Comparison of ENCODE assay signal across 19 cellular contexts in the genomic region with DNA sequence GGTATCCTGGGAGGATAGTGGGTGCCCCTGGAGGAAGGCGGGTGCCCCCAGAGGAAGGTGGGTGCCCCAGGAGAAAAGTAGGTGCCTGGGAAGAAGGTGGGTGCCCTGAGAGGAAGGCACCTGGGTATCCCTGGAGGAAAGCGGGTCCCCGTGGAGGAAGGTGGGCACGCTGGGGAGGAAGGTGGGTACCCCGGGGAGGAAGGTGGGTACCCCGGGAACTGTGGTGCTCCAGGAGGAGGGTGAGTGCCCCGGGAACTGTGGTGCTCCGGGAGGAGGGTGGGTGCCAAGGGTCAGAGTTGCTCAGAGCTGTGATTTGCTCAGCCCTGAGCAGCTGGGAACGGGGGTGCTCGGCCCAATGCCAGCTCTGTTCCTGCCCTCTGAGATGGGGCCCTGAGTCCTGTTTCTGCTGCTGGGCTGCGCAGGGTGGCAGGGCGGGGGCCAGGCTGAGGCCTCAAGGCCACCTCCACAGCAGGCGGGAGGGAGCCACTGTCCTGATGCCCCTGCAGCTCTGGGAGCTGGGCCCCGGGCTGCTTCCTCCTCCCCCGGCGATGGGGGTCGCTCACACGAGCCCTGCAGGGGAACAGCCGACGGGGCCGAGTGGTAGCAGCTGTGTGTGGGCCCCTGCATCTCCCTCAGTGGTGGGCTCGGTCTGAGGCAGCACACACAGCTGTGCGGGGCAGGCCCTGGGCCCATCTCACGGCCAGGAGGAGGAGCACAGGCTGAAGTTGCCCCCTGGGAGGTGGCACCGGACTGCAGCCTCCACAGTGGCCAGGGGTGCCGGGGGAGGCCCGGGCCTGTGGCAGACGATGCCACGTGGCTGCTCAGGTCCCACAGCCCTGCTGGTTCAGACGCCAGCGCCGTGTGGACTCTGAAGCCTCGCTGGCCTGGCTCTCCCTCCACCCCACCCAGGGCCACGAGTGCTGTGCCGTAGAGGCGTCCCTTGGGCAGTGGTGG. TPM values are rescaled to one million over a fixed set of nuclear protein-coding genes. Genes with fewer than 3 reads are reported as not detected.
DNase-seq lines count a peak whose midpoint lies in the region; ATAC-seq, FAIRE-seq and TF ChIP-seq lines count a peak whose summit lies in the region.
"Had no signal": no experiment of that assay in that cellular context is flagged by ENCODE, and none has a peak within 500 bp of the region (broad histone marks: within the 10 kb centered on the region; RNA-seq: fewer than 3 reads in every experiment).

No MANE protein-coding gene starts in this region.

- TF ChIP-seq POLR2A in K562 (conservative IDR thresholded peaks at IDR 0.05): no peak
- TF ChIP-seq POLR2A in H54 (IDR thresholded peaks at IDR 0.05; ENCODE audit: low read depth, low read length): no peak

- no peak overlapping the region for H3K27ac ChIP-seq in left ventricle myocardium inferior (replicated peaks)
- H3K27ac ChIP-seq in K562 (ENCODE audit: extremely low read depth, low read depth, low read length): no peak overlapping the region
- H3K27ac ChIP-seq in neuronal stem cell (replicated peaks; ENCODE audit: low read length): no peak overlapping the region

- peak overlapping the region; percentile 19 for H2BK15ac ChIP-seq in neuronal stem cell (ENCODE audit: low read length)

- no peaks in the 10 kb centered on the region for H3K79me1 ChIP-seq in neuronal stem cell (ENCODE audit: low read depth, low read length)

- peak overlapping the region; percentile 94 for H2AK5ac ChIP-seq in neuronal stem cell (ENCODE audit: low read depth, low read length)

- H3K4me3 ChIP-seq in left ventricle myocardium inferior (no peak overlapping the region), K562 (no peak overlapping the region), neuronal stem cell (ENCODE audit: low read length in 2 of 2) (no peak overlapping the region)

- TF ChIP-seq CTCF in left ventricle myocardium inferior (IDR thresholded peaks at IDR 0.05; ENCODE audit: borderline replicate concordance): no peak
- no peak for TF ChIP-seq CTCF in K562 (IDR thresholded peaks at IDR 0.05 in 2 of 3, conservative IDR thresholded peaks at IDR 0.05 in 1 of 3; ENCODE audit: insufficient read depth in 2 of 3, low read depth in 1 of 3, low read length in 3 of 3)

- no TSS peak for BruUV-seq in K562 (replicated peaks; lab: Mats Ljungman, UMichigan)

- POLR2A ChIA-PET in K562 (lab: Yijun Ruan, JAX): interaction anchor here (0.6 to 2.4 kb wide), 2 partner anchors 8 to 57 kb away, joined by 5 to 6 read pairs; no protein-coding TSS in a partner anchor

- peak overlapping the region; percentile 53 for H2BK5ac ChIP-seq in neuronal stem cell (ENCODE audit: low read length)

- ATAC-seq in Right ventricle myocardium superior (ENCODE audit: poor library complexity) (no peak), K562 (no peak), GM18870 (IDR thresholded peaks at IDR 0.05; ENCODE audit: unreplicated experiment) (no peak)

- H3K4me1 ChIP-seq in left ventricle myocardium inferior (peaks cover 39% of the 10 kb centered on the region), K562 (replicated peaks in 1 of 2; ENCODE audit: control insufficient read depth in 2 of 2, insufficient read depth in 2 of 2, low read length in 2 of 2) (peaks cover 0 to 72% of the 10 kb centered on the region in 2 experiments; a peak in 1 of 5 replicates), neuronal stem cell (ENCODE audit: control insufficient read depth in 2 of 2, insufficient read depth in 1 of 2, low read depth in 1 of 2, low read length in 2 of 2) (peaks cover 0 to 2% of the 10 kb centered on the region in 2 donors)

- no peak overlapping the region for H3K4ac ChIP-seq in neuronal stem cell (ENCODE audit: low read length)

- H3K14ac ChIP-seq in neuronal stem cell (ENCODE audit: low read length): peak overlapping the region; percentile 56

- DNase-seq in Right ventricle myocardium superior (peak; percentile 34), left ventricle myocardium inferior (no peak), K562 (ENCODE audit: extremely low read depth in 1 of 4, low spot score in 3 of 4) (no peak), neuronal stem cell (ENCODE audit: low spot score) (no peak), H54 (ENCODE audit: insufficient read length, low spot score) (no peak), SIG-M5 (lab: John Stamatoyannopoulos, UW) (no peak)
- no peak for DNase-seq in stimulated activated CD4-positive, alpha-beta T cell treated with anti-CD3 and anti-CD28 coated beads, Interleukin-4, amount 100 ng/mL, for 24 hours
- DNase-seq: C1 segment of cervical spinal cord, DMS 273 treated with DMSO at 0.1 percent for 48 hours, GDM1, GOT3, HFFc6, KG1, NCI-H1436 treated with DMSO at 0.1 percent for 48 hours, NCI-H2029 treated with DMSO at 0.1 percent for 48 hours, NCI-H774 had no signal

- intact Hi-C loops in Right ventricle myocardium superior (cut with DNase I): no loop called here
- intact Hi-C loops in left ventricle myocardium inferior (cut with micrococcal nuclease): no loop called here
- intact Hi-C loops in K562 (cut with micrococcal nuclease): no loop called here

- peaks cover 30% of the 10 kb centered on the region; the same call in 1 of the 2 replicates for H4K20me1 ChIP-seq in K562 (replicated peaks; ENCODE audit: control insufficient read depth, insufficient read depth, low read length)

- H4K8ac ChIP-seq in neuronal stem cell (ENCODE audit: low read depth, low read length): peak overlapping the region; percentile 76

- H3K36me3 ChIP-seq in left ventricle myocardium inferior: no peaks in the 10 kb centered on the region
- no peaks in the 10 kb centered on the region for H3K36me3 ChIP-seq in K562 (ENCODE audit: control insufficient read depth, insufficient read depth, low read length)
- no peaks in the 10 kb centered on the region for H3K36me3 ChIP-seq in neuronal stem cell (replicated peaks in 1 of 2; ENCODE audit: control insufficient read depth in 2 of 2, insufficient read depth in 2 of 2, low read length in 2 of 2)

- TF ChIP-seq EP300 in K562 (IDR thresholded peaks at IDR 0.05; ENCODE audit: low read length): no peak

- no peaks in the 10 kb centered on the region for H3K9me1 ChIP-seq in K562 (ENCODE audit: control insufficient read depth, insufficient read depth, low read length)

- CTCF ChIA-PET in K562 (lab: Yijun Ruan, JAX; ENCODE audit: low intra/inter-chr PET ratio): no interaction called here

- FAIRE-seq in K562 (lab: Jason Lieb, UNC): no peak
- FAIRE-seq in H54 (lab: Jason Lieb, UNC): no peak
- FAIRE-seq: GM12891, RCC 7860 had no signal

- no peak overlapping the region for H4K91ac ChIP-seq in neuronal stem cell (ENCODE audit: low read depth, low read length, poor library complexity)

- H3K23ac ChIP-seq in neuronal stem cell (ENCODE audit: low read depth, low read length, poor library complexity): peak overlapping the region; percentile 96

- TF ChIP-seq RAD21 in K562 (CRISPR knock-in tag; conservative IDR thresholded peaks at IDR 0.05 in 1 of 2, IDR thresholded peaks at IDR 0.05 in 1 of 2): no peak

- peak overlapping the region; percentile 83 for H3K18ac ChIP-seq in neuronal stem cell (ENCODE audit: low read length)

- H3K4me2 ChIP-seq in K562 (ENCODE audit: insufficient read depth, low read length) (no peak overlapping the region), neuronal stem cell (ENCODE audit: insufficient read depth, low read length, poor library complexity, severe bottlenecking) (no peak overlapping the region)

- H3K9ac ChIP-seq in K562 (ENCODE audit: insufficient read depth in 1 of 2, low read depth in 2 of 2, low read length in 2 of 2) (no peak overlapping the region), neuronal stem cell (ENCODE audit: low read depth, low read length, poor library complexity) (peak overlapping the region; percentile 72)

- no peaks in the 10 kb centered on the region for H3K79me2 ChIP-seq in K562 (ENCODE audit: control insufficient read depth, insufficient read depth, low read length)

- H3K27me3 ChIP-seq in left ventricle myocardium inferior (ENCODE audit: low read depth): no peaks in the 10 kb centered on the region
- H3K27me3 ChIP-seq in K562 (ENCODE audit: control insufficient read depth in 2 of 2, insufficient read depth in 2 of 2, low read length in 2 of 2): peaks cover 26 to 85% of the 10 kb centered on the region in 2 experiments; a peak in 4 of 5 replicates
- H3K27me3 ChIP-seq in neuronal stem cell (ENCODE audit: control insufficient read depth in 3 of 3, insufficient read depth in 3 of 3, low read depth in 1 of 3, low read length in 3 of 3): peaks cover 0 to 43% (median 0%) of the 10 kb centered on the region in 3 experiments

- WGBS in K562 (ENCODE audit: insufficient coverage, low coverage, missing lambda C conversion rate): 3% methylated on average over 34 of the region's 36 CpGs
- WGBS in neuronal stem cell (ENCODE audit: extremely low coverage in 2 of 2, insufficient read length in 2 of 2, insufficient replicate concordance in 1 of 2), 2 donors: no CpG with 5 or more reads among the region's 36 CpGs

- H2BK12ac ChIP-seq in neuronal stem cell (ENCODE audit: low read length): peak overlapping the region; percentile 97

- peak overlapping the region; percentile 47 for H2BK120ac ChIP-seq in neuronal stem cell (ENCODE audit: low read depth, low read length)

- H3K9me3 ChIP-seq in left ventricle myocardium inferior (replicated peaks) (no peaks in the 10 kb centered on the region), K562 (replicated peaks; ENCODE audit: control insufficient read depth, insufficient read depth, low read depth, low read length) (no peaks in the 10 kb centered on the region), neuronal stem cell (replicated peaks in 1 of 2; ENCODE audit: control insufficient read depth in 2 of 2, insufficient read depth in 1 of 2, low read depth in 1 of 2, low read length in 2 of 2) (no peaks in the 10 kb centered on the region)

- H2AFZ ChIP-seq in K562 (ENCODE audit: low read depth, low read length): no peak overlapping the region
- no peak overlapping the region for H2AFZ ChIP-seq in neuronal stem cell (ENCODE audit: low read length)

- in situ Hi-C loops in K562 (cut with MboI): no loop called here

RNA-seq across cellular contexts. Expression of a gene that starts 57.4 kb away (rescaled TPM):
- 77.4 TPM for total RNA-seq in Right ventricle myocardium superior
- 70.7 TPM for total RNA-seq in left ventricle myocardium inferior
- 18.9 and 29.0 TPM in 2 replicates for total RNA-seq in K562 (2011; cell fraction: chromatin; rRNA removed; ENCODE audit: low replicate concordance)
- total RNA-seq in K562 (2011; cell fraction: nucleolus; rRNA removed): 22.8 and 25.7 TPM in 2 replicates
- total RNA-seq in K562 (2011; cell fraction: nucleoplasm; rRNA removed): 14.8 and 16.0 TPM in 2 replicates
- total RNA-seq in K562 (2014; rRNA removed): 65.2 and 66.8 TPM in 2 replicates
- total RNA-seq in K562 (2014; rRNA removed; fragmentation: Illumina TruSeq; extraction: Trizol): 11.2 and 14.8 TPM in 2 replicates
- total RNA-seq in K562 (2015; rRNA removed; fragmentation: Illumina TruSeq; extraction: Trizol): 18.5 and 20.3 TPM in 2 replicates
- 71.2 and 75.5 TPM in 2 replicates for total RNA-seq in K562 (2021)
- polyA plus RNA-seq in K562 (2011; rRNA removed): 13.5 and 16.5 TPM in 2 replicates
- 14.3 and 38.6 TPM in 2 replicates for polyA plus RNA-seq in K562 (2011; cell fraction: cytosol; rRNA removed)
- polyA plus RNA-seq in K562 (2011; cell fraction: nucleus; rRNA removed): 10.2 and 19.3 TPM in 2 replicates
- polyA plus RNA-seq in K562 (2012): 34.2 and 36.9 TPM in 2 replicates
- 8.2 and 18.9 TPM in 2 replicates for polyA plus RNA-seq in K562 (2014; fragmentation: Illumina TruSeq; extraction: Trizol)
- 1 to 10 TPM; 1.2 to 1.8 TPM for polyA plus RNA-seq in K562 (2014; fragmentation: Nextera tagmentation; extraction: Ambion mirVana)
- polyA plus RNA-seq in K562 (2014; rRNA removed): 54.4 and 60.2 TPM in 2 replicates
- polyA minus RNA-seq in K562 (2011; rRNA and poly(A)+ RNA removed): 16.0 and 22.8 TPM in 2 replicates
- polyA minus RNA-seq in K562 (2011; cell fraction: cytosol; rRNA and poly(A)+ RNA removed): 25.3 and 31.3 TPM in 2 replicates
- 3.8 and 5.3 TPM in 2 replicates for polyA minus RNA-seq in K562 (2011; cell fraction: nucleus; rRNA and poly(A)+ RNA removed)
- 17.0 TPM for polyA plus RNA-seq in neuronal stem cell (2013, experiment 1 of 2)
- 16.6 TPM for polyA plus RNA-seq in neuronal stem cell (2013, experiment 2 of 2)
